Comparison of ENCODE assay signal across 8 cellular contexts in the genomic region with DNA sequence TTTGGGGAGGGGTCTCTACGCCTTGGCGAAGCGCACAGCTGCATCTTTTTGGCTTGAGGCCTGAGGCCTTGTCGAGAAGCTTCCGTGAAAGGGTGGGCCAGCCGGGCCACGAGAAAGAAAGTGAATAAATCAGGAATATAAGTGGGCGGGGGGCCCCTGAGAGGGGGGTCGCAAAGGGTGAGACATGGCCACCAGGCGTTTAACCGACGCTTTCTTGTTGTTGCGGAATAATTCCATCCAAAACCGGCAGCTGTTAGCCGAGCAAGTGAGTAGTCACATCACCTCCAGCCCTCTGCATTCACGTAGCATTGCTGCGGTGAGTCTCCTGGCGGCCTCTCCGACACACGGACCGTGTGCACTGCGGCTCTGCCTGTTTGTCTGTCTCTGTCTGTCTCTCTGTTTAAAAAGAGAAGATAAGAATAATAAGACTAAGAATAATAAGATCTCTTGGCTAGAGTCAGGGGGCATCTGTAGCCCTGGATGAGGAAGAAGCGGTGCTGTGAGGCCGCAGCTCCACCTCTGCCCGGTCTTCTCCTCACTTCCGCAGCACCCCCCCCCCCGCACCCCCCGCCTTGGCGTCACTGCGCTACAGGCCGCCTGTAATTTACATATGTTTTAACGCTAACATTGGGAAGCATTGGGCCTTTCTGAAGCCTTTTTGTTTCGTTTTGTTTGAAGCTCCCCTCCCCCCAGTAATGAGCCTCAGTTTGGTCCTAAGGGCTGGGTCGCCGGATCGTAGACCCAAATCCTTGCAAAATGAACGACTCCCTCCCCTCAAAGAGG. TPM values are rescaled to one million over a fixed set of nuclear protein-coding genes. Genes with fewer than 3 reads are reported as not detected.
DNase-seq lines count a peak whose midpoint lies in the region; ATAC-seq and TF ChIP-seq lines count a peak whose summit lies in the region.

No MANE protein-coding gene starts in this region.

- BruUV-seq in IMR-90 (replicated peaks; lab: Mats Ljungman, UMichigan), result no TSS peak

- peaks cover 20% of the 10 kb centered on the region for H3K79me2 ChIP-seq in trophoblast cell (ENCODE audit: control insufficient read depth, insufficient read depth, low read length, poor library complexity)

- no peaks in the 10 kb centered on the region for H3K36me3 ChIP-seq in IMR-90 (ENCODE audit: control insufficient read depth, insufficient read depth, low read length)
- H3K36me3 ChIP-seq in trophoblast cell (ENCODE audit: control insufficient read depth in 1 of 2, insufficient read depth in 2 of 2, low read length in 2 of 2), result peaks cover 0 to 1% of the 10 kb centered on the region in 2 experiments

- H3K27ac ChIP-seq in IMR-90 (ENCODE audit: insufficient read depth, low read length) (peak overlapping the region; percentile 87), angular gyrus (ENCODE audit: low read depth, low read length) (peak overlapping the region; percentile 89), trophoblast cell (ENCODE audit: low read depth, low read length) (peak overlapping the region; percentile 88)

- peak overlapping the region; percentile 98 for H2AK9ac ChIP-seq in IMR-90 (replicated peaks; ENCODE audit: low read depth, low read length, poor library complexity)

- H3K4me1 Mint-ChIP-seq in T-cell, result peaks cover 36 to 43% (median 37%) of the 10 kb centered on the region in 3 donors

- H3K56ac ChIP-seq in IMR-90 (ENCODE audit: extremely low read depth, insufficient read depth, low read length), result peak overlapping the region; percentile 85

- TF ChIP-seq CTCF in IMR-90 (conservative IDR thresholded peaks at IDR 0.05; ENCODE audit: low read depth, low read length), result no peak

- H3K4me2 ChIP-seq in IMR-90 (ENCODE audit: low read depth, low read length) (peak overlapping the region; percentile 93), trophoblast cell (ENCODE audit: low read length) (peak overlapping the region; percentile 84)

- peak overlapping the region; percentile 98 for H3K27ac Mint-ChIP-seq in T-cell

- H3K9me3 ChIP-seq in IMR-90 (ENCODE audit: control insufficient read depth, insufficient read depth, low read length) (no peaks in the 10 kb centered on the region), trophoblast cell (ENCODE audit: insufficient read depth, low read depth, low read length) (no peaks in the 10 kb centered on the region)

- H4K5ac ChIP-seq in IMR-90 (ENCODE audit: low read depth, low read length), result peak overlapping the region; percentile 69

- H3K4me3 ChIP-seq in IMR-90 (ENCODE audit: insufficient read depth, low read depth, low read length), result peak overlapping the region; percentile 78
- peak overlapping the region; percentile 89 for H3K4me3 ChIP-seq in trophoblast cell (ENCODE audit: low read depth, low read length)

- H2AFZ ChIP-seq in IMR-90 (replicated peaks; ENCODE audit: low read length, poor library complexity), result peak overlapping the region; percentile 99
- peak overlapping the region; percentile 94 for H2AFZ ChIP-seq in trophoblast cell (ENCODE audit: insufficient read depth, low read length, poor library complexity)

- H3K79me1 ChIP-seq in IMR-90 (ENCODE audit: low read depth in 1 of 2, low read length in 2 of 2) (peaks cover 18 to 35% of the 10 kb centered on the region in 2 experiments), trophoblast cell (ENCODE audit: low read length) (peaks cover 25% of the 10 kb centered on the region)

- no peak overlapping the region for H2BK12ac ChIP-seq in trophoblast cell (ENCODE audit: low read length)

- H2AK5ac ChIP-seq in IMR-90 (ENCODE audit: low read depth, low read length) (peak overlapping the region; percentile 92), trophoblast cell (ENCODE audit: low read length) (peak overlapping the region; percentile 98)

- DNase-seq in DMS 273 (lab: John Stamatoyannopoulos, UW; ENCODE audit: unreplicated experiment) (peak; percentile 79), IMR-90 (peak; percentile 73), T-cell (peak; percentile 39 to 83 (median 64)), left cardiac atrium (peak; percentile 63), trophoblast cell (peak; percentile 47 to 69), cerebellar nuclear complex (lab: John Stamatoyannopoulos, UW) (no peak)

- peak overlapping the region; percentile 29; the same call in 1 of the 2 replicates for H2BK20ac ChIP-seq in IMR-90 (ENCODE audit: low read depth, low read length)

- in situ Hi-C loops in IMR-90 (cut with MboI; ENCODE audit: low sequenced_read_pairs), result loop anchor here (10.0 kb wide), 1 partner anchor 417 kb away; no protein-coding TSS in a partner anchor

- no peaks in the 10 kb centered on the region for H3K36me3 Mint-ChIP-seq in T-cell

- H3K27me3 ChIP-seq in IMR-90 (ENCODE audit: control insufficient read depth, insufficient read depth, low read length) (no peaks in the 10 kb centered on the region), trophoblast cell (ENCODE audit: insufficient read depth, low read length) (no peaks in the 10 kb centered on the region)

- no peak for TF ChIP-seq RAD21 in IMR-90 (IDR thresholded peaks at IDR 0.05; ENCODE audit: low read length)

- peak overlapping the region; percentile 85 for H4K91ac ChIP-seq in IMR-90 (ENCODE audit: insufficient read depth, low read depth, low read length)
- H4K91ac ChIP-seq in trophoblast cell (ENCODE audit: low read depth, low read length), result peak overlapping the region; percentile 94

- peak overlapping the region; percentile 88 for H3K9ac ChIP-seq in IMR-90 (ENCODE audit: low read depth, low read length)
- H3K9ac ChIP-seq in trophoblast cell (ENCODE audit: low read length), result peak overlapping the region; percentile 94

- H4K8ac ChIP-seq in IMR-90 (ENCODE audit: low read depth in 2 of 2, low read length in 2 of 2) (peak overlapping the region; percentile 70 to 96), trophoblast cell (ENCODE audit: low read depth, low read length) (peak overlapping the region; percentile 100)

- H3K4me3 Mint-ChIP-seq in T-cell, result peak overlapping the region; percentile 97 to 98 (median 98)

- POLR2A ChIA-PET in IMR-90 (lab: Charles Lee; ENCODE audit: unreplicated experiment) (interaction anchor here (0.6 to 0.7 kb wide), 4 partner anchors 9 to 376 kb away, joined by 5 to 13 read pairs (median 6); no protein-coding TSS in a partner anchor), T-cell (lab: Charles Lee) (interaction anchor here (0.6 to 2.6 kb wide), 9 partner anchors 8 to 506 kb away, joined by 3 to 19 read pairs (median 6); partner anchors contain the start of genes PRELID3B (in 1 of the 2) and VAPB (in 1 of the 2))

- peaks cover 11% of the 10 kb centered on the region for H3K4me1 ChIP-seq in IMR-90 (ENCODE audit: control insufficient read depth, insufficient read depth, low read length)
- peaks cover 2 to 3% of the 10 kb centered on the region in 2 experiments for H3K4me1 ChIP-seq in trophoblast cell (ENCODE audit: control insufficient read depth in 1 of 2, insufficient read depth in 2 of 2, low read length in 2 of 2)

- H3K18ac ChIP-seq in IMR-90 (ENCODE audit: low read depth, low read length) (peak overlapping the region; percentile 58), trophoblast cell (ENCODE audit: low read length) (peak overlapping the region; percentile 96)

- peak; percentile 45 for ATAC-seq in GM21390 (IDR thresholded peaks at IDR 0.05; ENCODE audit: unreplicated experiment)
- peak; percentile 22 for ATAC-seq in IMR-90 (ENCODE audit: low read depth)
- peak; percentile 44 to 64 (median 50) for ATAC-seq in T-cell (replicated peaks in 1 of 4)
- peak; percentile 18 to 50 for ATAC-seq in left cardiac atrium

- peak overlapping the region; percentile 98 for H4K12ac ChIP-seq in trophoblast cell (ENCODE audit: low read depth, low read length)

- CTCF ChIA-PET in IMR-90 (lab: Yijun Ruan, JAX) (interaction anchor here (0.6 to 0.9 kb wide), 3 partner anchors 12 to 414 kb away, joined by 3 to 8 read pairs (median 3); no protein-coding TSS in a partner anchor), T-cell (lab: Charles Lee) (interaction anchor here (0.6 to 2.9 kb wide), 11 partner anchors 8 to 263 kb away, joined by 3 to 20 read pairs (median 4); partner anchors contain the start of genes NPEPL1 (in 1 of the 2) and VAPB (in 1 of the 2))

- H2BK5ac ChIP-seq in IMR-90 (ENCODE audit: low read depth, low read length, poor library complexity, severe bottlenecking) (peak overlapping the region; percentile 83), trophoblast cell (ENCODE audit: low read depth, low read length, poor library complexity) (peak overlapping the region; percentile 71)

- no peaks in the 10 kb centered on the region for H3K27me3 Mint-ChIP-seq in T-cell

- H4K20me1 ChIP-seq in IMR-90 (ENCODE audit: insufficient read depth, low read length), result peaks cover 7% of the 10 kb centered on the region; the same call in 1 of the 2 replicates

- peak overlapping the region; percentile 40; the same call in 1 of the 3 replicates for H2BK15ac ChIP-seq in IMR-90 (ENCODE audit: low read depth, low read length)

- TF ChIP-seq POLR2A in IMR-90 (IDR thresholded peaks at IDR 0.05; ENCODE audit: low read depth, low read length), result no peak

- H3K4ac ChIP-seq in IMR-90 (ENCODE audit: low read depth, low read length) (peak overlapping the region; percentile 93), trophoblast cell (ENCODE audit: low read depth, low read length) (peak overlapping the region; percentile 97)

- 4% methylated on average over 9 of the region's 37 CpGs; no CpG with 5 or more reads in 1 of the 2 experiments for WGBS in IMR-90 (ENCODE audit: extremely low coverage in 2 of 2, insufficient read length in 1 of 2), 2 experiments
- WGBS in trophoblast cell (ENCODE audit: extremely low coverage, insufficient coverage, insufficient read length), result no CpG with 5 or more reads among the region's 37 CpGs

- H3K9me3 Mint-ChIP-seq in T-cell, result no peaks in the 10 kb centered on the region

- H3K9me1 ChIP-seq in IMR-90 (ENCODE audit: insufficient read depth, low read length), result no peaks in the 10 kb centered on the region

- H3K23ac ChIP-seq in IMR-90 (ENCODE audit: low read depth, low read length) (peak overlapping the region; percentile 81), trophoblast cell (ENCODE audit: low read length) (no peak overlapping the region)

- H3K14ac ChIP-seq in IMR-90 (replicated peaks; ENCODE audit: low read depth, low read length) (peak overlapping the region; percentile 84), trophoblast cell (ENCODE audit: low read length) (peak overlapping the region; percentile 84)

- intact Hi-C loops in IMR-90 (cut with micrococcal nuclease) (loop anchor here (1.0 to 10.0 kb wide), 8 partner anchors 80 to 570 kb away; partner anchors contain the start of genes APCDD1L and GNAS), left cardiac atrium (cut with DNase I) (loop anchor here in 1 of 2 donors (5.0 to 10.0 kb wide), 2 partner anchors 183 to 415 kb away; no protein-coding TSS in a partner anchor)

- dilution Hi-C loops in IMR-90 (cut with HindIII; ENCODE audit: low sequenced_read_pairs, unreplicated experiment), result loop anchor here (25.0 kb wide), 1 partner anchor 415 kb away; the partner anchor contains the start of gene ANKRD60

- H2BK120ac ChIP-seq in IMR-90 (ENCODE audit: low read depth, low read length) (peak overlapping the region; percentile 55), trophoblast cell (ENCODE audit: insufficient read depth, low read length, poor library complexity) (peak overlapping the region; percentile 81)

RNA-seq across cellular contexts. Expression of gene STX16, which starts 0.9 kb away (rescaled TPM):
- total RNA-seq in IMR-90 (2012; rRNA removed) (26.9 and 29.4 TPM in 2 replicates), T-cell (100 to 1,000 TPM; 154 to 213 (median 178) TPM), left cardiac atrium (10 to 100 TPM; 22.8 to 32.0 TPM)
- 48.5 and 58.2 TPM in 2 replicates for polyA plus RNA-seq in IMR-90 (2012; rRNA removed)
- polyA plus RNA-seq in IMR-90 (2012; cell fraction: cytosol; rRNA removed), result 17.4 and 21.0 TPM in 2 replicates
- polyA plus RNA-seq in IMR-90 (2012; cell fraction: nucleus; rRNA removed; ENCODE audit: low replicate concordance), result 118 and 306 TPM in 2 replicates
- polyA plus RNA-seq in trophoblast cell (2013), result 26.9 and 28.5 TPM in 2 replicates

RNA-seq across cellular contexts. Expression of gene NPEPL1, which starts 40.6 kb away (rescaled TPM):
- total RNA-seq in IMR-90 (2012; rRNA removed) (6.3 and 7.2 TPM in 2 replicates), T-cell (10 to 100 TPM; 49.6 to 79.0 (median 69.3) TPM), left cardiac atrium (10 to 100 TPM; 19.7 to 20.0 TPM)
- polyA plus RNA-seq in IMR-90 (2012; rRNA removed), result 10.4 and 10.7 TPM in 2 replicates
- 7.4 and 8.5 TPM in 2 replicates for polyA plus RNA-seq in IMR-90 (2012; cell fraction: cytosol; rRNA removed)
- polyA plus RNA-seq in IMR-90 (2012; cell fraction: nucleus; rRNA removed; ENCODE audit: low replicate concordance), result 61.8 and 109 TPM in 2 replicates
- 11.3 and 12.1 TPM in 2 replicates for polyA plus RNA-seq in trophoblast cell (2013)

Comparison
In these comparisons a context has a peak if more than half of its experiments do, and no peak if none do; other contexts are left out.
1. DNase-seq: peak in DMS 273 (single experiment), IMR-90 (single experiment), T-cell (34 of 34), left cardiac atrium (single experiment) and trophoblast cell (2 of 2); none in cerebellar nuclear complex (0 of 2).
2. Peak in every context shown above with its lines, with median percentiles within 50 percentile points of each other: ATAC-seq and H3K27ac ChIP-seq.